Comparison of ENCODE assay signal across 22 cellular contexts in genomic region chr1:9886063-9886742, GRCh38. TPM values are rescaled to one million over a fixed set of nuclear protein-coding genes. Genes with fewer than 3 reads are reported as not detected.
DNase-seq lines count a peak whose midpoint lies in the region; ATAC-seq and TF ChIP-seq lines count a peak whose summit lies in the region.
"Had no signal": no experiment of that assay in that cellular context is flagged by ENCODE, and none has a peak within 500 bp of the region (broad histone marks: within the 10 kb centered on the region; RNA-seq: fewer than 3 reads in every experiment).

No MANE protein-coding gene starts in this region.

- ATAC-seq in Right ventricle myocardium inferior = peak; percentile 78
- ATAC-seq in stimulated activated naive CD8-positive, alpha-beta T cell treated with anti-CD3 and anti-CD28 coated beads, Interleukin-15, amount 100 ng/mL, for 72 hours = no peak

- no peak overlapping the region for H3K9ac ChIP-seq in endodermal cell (ENCODE audit: extremely low read depth, low read length, poor library complexity, severe bottlenecking)

- no peaks in the 10 kb centered on the region for H3K27me3 ChIP-seq in endodermal cell (ENCODE audit: control insufficient read depth, insufficient read depth, low read length, poor library complexity, severe bottlenecking)
- H3K27me3 ChIP-seq: breast epithelium, upper lobe of left lung had no signal

- H3K4me1 Mint-ChIP-seq in endodermal cell (peaks cover 38% of the 10 kb centered on the region), nephron (peaks cover 79% of the 10 kb centered on the region)
- peaks cover 36% of the 10 kb centered on the region for H3K4me1 Mint-ChIP-seq in stimulated activated naive CD8-positive, alpha-beta T cell treated with anti-CD3 and anti-CD28 coated beads, Interleukin-15, amount 100 ng/mL, for 72 hours

- TF ChIP-seq CTCF in endodermal cell (conservative IDR thresholded peaks at IDR 0.05) = no peak
- no peak for TF ChIP-seq CTCF in nephron (IDR thresholded peaks at IDR 0.05; ENCODE audit: unreplicated experiment in 3 of 3)

- H3K27ac Mint-ChIP-seq in endodermal cell (peak overlapping the region; percentile 48), nephron (peak overlapping the region; percentile 65 to 96 (median 83))
- no peak overlapping the region for H3K27ac Mint-ChIP-seq in stimulated activated naive CD8-positive, alpha-beta T cell treated with anti-CD3 and anti-CD28 coated beads, Interleukin-15, amount 100 ng/mL, for 72 hours
- H3K27ac Mint-ChIP-seq: activated CD4-positive, alpha-beta memory T cell treated with anti-CD3 and anti-CD28 coated beads for 36 hours had no signal

- WGBS in endodermal cell (ENCODE audit: insufficient coverage in 1 of 2, insufficient read length in 1 of 2), 2 experiments = 74 to 82% methylated on average over 16 to 17 of the region's 17 CpGs

- H3K36me3 Mint-ChIP-seq in endodermal cell (ENCODE audit: low read depth) (peaks cover 14% of the 10 kb centered on the region), nephron (ENCODE audit: low read depth) (no peaks in the 10 kb centered on the region)
- H3K36me3 Mint-ChIP-seq: activated CD4-positive, alpha-beta memory T cell treated with anti-CD3 and anti-CD28 coated beads for 36 hours had no signal

- peaks cover 10% of the 10 kb centered on the region for H3K4me1 ChIP-seq in endodermal cell (ENCODE audit: control insufficient read depth, insufficient read depth, low read length)
- H3K4me1 ChIP-seq: Caco-2 had no signal

- no peak overlapping the region for H3K4me3 ChIP-seq in endodermal cell (ENCODE audit: low read length)
- H3K4me3 ChIP-seq: breast epithelium, upper lobe of left lung had no signal

- no peak overlapping the region for H3K27ac ChIP-seq in endodermal cell (ENCODE audit: low read depth, low read length)
- H3K27ac ChIP-seq: breast epithelium, epithelial cell of prostate had no signal

- H3K4me3 Mint-ChIP-seq in endodermal cell (no peak overlapping the region), nephron (peak overlapping the region in 1 of 3 experiments; percentile 21)
- H3K4me3 Mint-ChIP-seq in stimulated activated naive CD8-positive, alpha-beta T cell treated with anti-CD3 and anti-CD28 coated beads, Interleukin-15, amount 100 ng/mL, for 72 hours = no peak overlapping the region
- H3K4me3 Mint-ChIP-seq: activated CD4-positive, alpha-beta memory T cell treated with anti-CD3 and anti-CD28 coated beads for 36 hours had no signal

- H3K27me3 Mint-ChIP-seq in endodermal cell (ENCODE audit: insufficient read depth) (no peaks in the 10 kb centered on the region), nephron (ENCODE audit: low read depth) (peaks cover 5% of the 10 kb centered on the region)
- no peaks in the 10 kb centered on the region for H3K27me3 Mint-ChIP-seq in stimulated activated naive CD8-positive, alpha-beta T cell treated with anti-CD3 and anti-CD28 coated beads, Interleukin-15, amount 100 ng/mL, for 72 hours
- H3K27me3 Mint-ChIP-seq: activated CD4-positive, alpha-beta memory T cell treated with anti-CD3 and anti-CD28 coated beads for 36 hours had no signal

- H3K9me3 ChIP-seq in endodermal cell (ENCODE audit: control insufficient read depth, low read length) = no peaks in the 10 kb centered on the region
- H3K9me3 ChIP-seq: breast epithelium, Caco-2, upper lobe of left lung had no signal

- H3K9me3 Mint-ChIP-seq in endodermal cell (no peaks in the 10 kb centered on the region), nephron (no peaks in the 10 kb centered on the region)
- H3K9me3 Mint-ChIP-seq in stimulated activated naive CD8-positive, alpha-beta T cell treated with anti-CD3 and anti-CD28 coated beads, Interleukin-15, amount 100 ng/mL, for 72 hours = no peaks in the 10 kb centered on the region
- H3K9me3 Mint-ChIP-seq: activated CD4-positive, alpha-beta memory T cell treated with anti-CD3 and anti-CD28 coated beads for 36 hours had no signal

- intact Hi-C loops in Right ventricle myocardium inferior (cut with DNase I) (no loop called here), cardiac septum (cut with DNase I) (no loop called here)

- DNase-seq in Right ventricle myocardium inferior (ENCODE audit: missing footprints) (no peak), cardiac septum (ENCODE audit: low spot score) (no peak), endodermal cell (no peak), glomerular visceral epithelial cell (ENCODE audit: extremely low spot score) (no peak), iPS-NIHi11 (ENCODE audit: low spot score) (no peak), GM19238 (ENCODE audit: insufficient read length, low spot score) (no peak)
- DNase-seq in stimulated activated naive CD8-positive, alpha-beta T cell treated with anti-CD3 and anti-CD28 coated beads, Interleukin-15, amount 100 ng/mL, for 72 hours = no peak
- DNase-seq: activated CD4-positive, alpha-beta memory T cell treated with anti-CD3 and anti-CD28 coated beads for 36 hours; activated gamma-delta T cell treated with Interleukin-2 at 50 U/mL for 16 hours; Caco-2; DND-41; kidney; mammary epithelial cell; NCI-H2081 treated with DMSO at 0.1 percent for 48 hours; NCI-H524 treated with DMSO at 0.1 percent for 48 hours; occipital lobe; RPMI8226; stimulated activated CD4-positive, alpha-beta T cell treated with anti-CD3 and anti-CD28 coated beads, Interleukin-12 subunit alpha, Interleukin-12 subunit beta, amount 100 ng/mL, for 4 hours; upper lobe of left lung had no signal

- H3K36me3 ChIP-seq in endodermal cell (ENCODE audit: control insufficient read depth, insufficient read depth, low read length) = no peaks in the 10 kb centered on the region
- H3K36me3 ChIP-seq: breast epithelium had no signal

RNA-seq across cellular contexts. Expression of gene CTNNBIP1, which starts 23.9 kb away (rescaled TPM):
- total RNA-seq in Right ventricle myocardium inferior = 50.6 TPM
- 19.3 TPM for total RNA-seq in cardiac septum
- total RNA-seq in endodermal cell = 10 to 100 TPM; 65.0 to 69.5 TPM
- polyA plus RNA-seq in endodermal cell (2013, experiment 1 of 2) = 64.0 TPM
- 59.8 TPM for polyA plus RNA-seq in endodermal cell (2013, experiment 2 of 2)

RNA-seq across cellular contexts. Expression of gene LZIC, which starts 57.0 kb away (rescaled TPM):
- total RNA-seq in Right ventricle myocardium inferior (41.8 TPM), cardiac septum (29.7 TPM), endodermal cell (10 to 100 TPM; 27.7 to 40.0 TPM)
- 35.3 TPM for polyA plus RNA-seq in endodermal cell (2013, experiment 1 of 2)
- polyA plus RNA-seq in endodermal cell (2013, experiment 2 of 2) = 36.4 TPM

RNA-seq across cellular contexts. Expression of gene NMNAT1, which starts 57.1 kb away (rescaled TPM):
- total RNA-seq in Right ventricle myocardium inferior = 19.3 TPM
- 18.5 TPM for total RNA-seq in cardiac septum
- total RNA-seq in endodermal cell = 1 to 10 TPM; 5.4 to 7.9 TPM
- 7.5 TPM for polyA plus RNA-seq in endodermal cell (2013, experiment 1 of 2)
- polyA plus RNA-seq in endodermal cell (2013, experiment 2 of 2) = 8.7 TPM

Comparison
In these comparisons a context has a peak if more than half of its experiments do, and no peak if none do; other contexts are left out.
1. H3K27ac Mint-ChIP-seq: peak in endodermal cell (single experiment) and nephron (3 of 3); none in stimulated activated naive CD8-positive, alpha-beta T cell treated with anti-CD3 and anti-CD28 coated beads, Interleukin-15, amount 100 ng/mL, for 72 hours (0 of 2).